ENCODE assay signal across 9 cellular contexts in genomic region chr16:80656731-80657150, GRCh38.
DNase-seq lines count a peak whose midpoint lies in the region; ATAC-seq and TF ChIP-seq lines count a peak whose summit lies in the region.
"Had no signal": no experiment of that assay in that cellular context is flagged by ENCODE, and none has a peak within 500 bp of the region (broad histone marks: within the 10 kb centered on the region; RNA-seq: fewer than 3 reads in every experiment).

No MANE protein-coding gene starts in this region.

- H3K9me3 ChIP-seq in left lung: peaks cover 0 to 21% of the 10 kb centered on the region in 2 donors

- H3K27ac ChIP-seq in left lung: no peak overlapping the region
- H3K27ac ChIP-seq: esophagus squamous epithelium had no signal

- TF ChIP-seq CTCF in GM10266 (IDR thresholded peaks at IDR 0.05; ENCODE audit: control insufficient read depth, insufficient read depth, low read depth, missing control alignments) (no peak), left lung (IDR thresholded peaks at IDR 0.05) (no peak), type B pancreatic cell (conservative IDR thresholded peaks at IDR 0.05) (no peak)

- ATAC-seq in GM21528 (IDR thresholded peaks at IDR 0.05; ENCODE audit: low FRiP score, unreplicated experiment) (peak; percentile 97), HG03571 (IDR thresholded peaks at IDR 0.05; ENCODE audit: unreplicated experiment) (peak; percentile 98), left lung (no peak)

- peaks cover 3% of the 10 kb centered on the region for H3K27me3 Mint-ChIP-seq in type B pancreatic cell

- H3K4me1 Mint-ChIP-seq in type B pancreatic cell (ENCODE audit: unreplicated experiment): no peaks in the 10 kb centered on the region

- no peaks in the 10 kb centered on the region for H3K27me3 ChIP-seq in left lung
- H3K27me3 ChIP-seq: esophagus squamous epithelium had no signal

- H3K27ac Mint-ChIP-seq in type B pancreatic cell: no peak overlapping the region

- DNase-seq in GM10266 (ENCODE audit: extremely low spot score): peak; percentile 44
- peak; percentile 40 for DNase-seq in central memory CD4-positive, alpha-beta T cell
- no peak for DNase-seq in mucosa of gallbladder (ENCODE audit: low spot score)
- DNase-seq in left lung: no peak
- no peak for DNase-seq in type B pancreatic cell (ENCODE audit: extremely low spot score, unreplicated experiment)
- DNase-seq in DMS 273 treated with DMSO at 0.1 percent for 48 hours (lab: John Stamatoyannopoulos, UW): no peak
- DNase-seq: esophagus squamous epithelium had no signal

- no peak overlapping the region for H3K4me3 Mint-ChIP-seq in type B pancreatic cell

- H3K9me3 Mint-ChIP-seq in type B pancreatic cell: peaks cover 8% of the 10 kb centered on the region

- no peaks in the 10 kb centered on the region for H3K36me3 Mint-ChIP-seq in type B pancreatic cell

- H3K4me3 ChIP-seq in left lung: no peak overlapping the region

- no peaks in the 10 kb centered on the region for H3K36me3 ChIP-seq in left lung
- H3K36me3 ChIP-seq: esophagus squamous epithelium had no signal

- intact Hi-C loops in left lung (cut with DNase I): no loop called here

- H3K4me1 ChIP-seq in left lung: no peaks in the 10 kb centered on the region
- H3K4me1 ChIP-seq: esophagus squamous epithelium had no signal

Comparison
In these comparisons a context has a peak if more than half of its experiments do, and no peak if none do; other contexts are left out.
1. DNase-seq: peak in GM10266 (single experiment) and central memory CD4-positive, alpha-beta T cell (single experiment); none in mucosa of gallbladder (single experiment), left lung (0 of 2), type B pancreatic cell (single experiment) and DMS 273 treated with DMSO at 0.1 percent for 48 hours (single experiment).